ENCODE assay signal across 8 cellular contexts in genomic region chr15:79896634-79897379, GRCh38. TPM values are rescaled to one million over a fixed set of nuclear protein-coding genes. Genes with fewer than 3 reads are reported as not detected.
A peak's percentile ranks its signal among the peaks of the same experiment; 100 is the strongest.
DNase-seq lines count a peak whose midpoint lies in the region; ATAC-seq and TF ChIP-seq lines count a peak whose summit lies in the region.

MTHFS (minus strand) TSS chr15:79897014; CDS start chr15:79896988, 26 bp downstream.

- H4K20me1 ChIP-seq in neural progenitor cell (ENCODE audit: low read depth) = no peaks in the 10 kb centered on the region

- no peaks in the 10 kb centered on the region for H3K9me3 ChIP-seq in KOPT-K1 (ENCODE audit: insufficient read depth, low read length, poor library complexity, severe bottlenecking)
- H3K9me3 ChIP-seq in neural progenitor cell (ENCODE audit: low read depth) = no peaks in the 10 kb centered on the region

- H3K27me3 Mint-ChIP-seq in neural progenitor cell (ENCODE audit: insufficient read depth, low read depth) = peaks cover 4% of the 10 kb centered on the region

- H3K4me3 ChIP-seq in foreskin fibroblast (ENCODE audit: low read depth in 1 of 2, low read length in 2 of 2) (peak within 1 kb of the TSS; percentile 74 to 75), neural progenitor cell (peak within 1 kb of the TSS; percentile 73)

- peak within 1 kb of the TSS; percentile 99 for H3K27ac Mint-ChIP-seq in neural progenitor cell

- H3K4me1 ChIP-seq in neural progenitor cell = peaks cover 11% of the 10 kb centered on the region

- H3K27me3 ChIP-seq in neural progenitor cell = no peaks in the 10 kb centered on the region

- peaks cover 9% of the 10 kb centered on the region for H3K36me3 Mint-ChIP-seq in neural progenitor cell

- TF ChIP-seq CTCF in foreskin fibroblast (IDR thresholded peaks at IDR 0.05; ENCODE audit: low read depth, low read length) (peak; percentile 40), neural progenitor cell (IDR thresholded peaks at IDR 0.05) (peak; percentile 68)

- TF ChIP-seq POLR2A in Raji (IDR thresholded peaks at IDR 0.05; ENCODE audit: insufficient read depth, low read depth, low read length) = peak; percentile 96

- H2AFZ ChIP-seq in neural progenitor cell (replicated peaks) = peak within 1 kb of the TSS; percentile 96

- peak within 1 kb of the TSS; percentile 47 for H3K9ac ChIP-seq in neural progenitor cell

- peak; percentile 80 for DNase-seq in ELR (ENCODE audit: low read depth)
- peak; percentile 71 for DNase-seq in activated gamma-delta T cell treated with Interleukin-2 at 50 U/mL for 16 hours
- DNase-seq in foreskin fibroblast = peak; percentile 56 to 90
- DNase-seq in neural progenitor cell (ENCODE audit: low spot score) = peak; percentile 92
- peak; percentile 39 for DNase-seq in stromal cell of bone marrow (ENCODE audit: low read depth)

- H3K9me3 Mint-ChIP-seq in neural progenitor cell = no peaks in the 10 kb centered on the region

- peaks cover 46% of the 10 kb centered on the region for H3K79me2 ChIP-seq in neural progenitor cell (ENCODE audit: low read depth)

- H3K36me3 ChIP-seq in KOPT-K1 (ENCODE audit: insufficient read depth, low read length) = peaks cover 9% of the 10 kb centered on the region
- H3K36me3 ChIP-seq in neural progenitor cell = no peaks in the 10 kb centered on the region

- H3K4me3 Mint-ChIP-seq in neural progenitor cell = peak within 1 kb of the TSS; percentile 94

- H3K4me1 Mint-ChIP-seq in neural progenitor cell = peaks cover 11% of the 10 kb centered on the region

- ATAC-seq in GM21786 (IDR thresholded peaks at IDR 0.05; ENCODE audit: unreplicated experiment) = peak; percentile 63

- H3K27ac ChIP-seq in KOPT-K1 (ENCODE audit: low read depth, low read length, poor library complexity, severe bottlenecking) = peak within 1 kb of the TSS; percentile 94
- peak within 1 kb of the TSS; percentile 75 for H3K27ac ChIP-seq in neural progenitor cell

- H3K4me2 ChIP-seq in neural progenitor cell = peak within 1 kb of the TSS; percentile 89

- H3F3A ChIP-seq in neural progenitor cell (ENCODE audit: low read depth) = peaks cover 13% of the 10 kb centered on the region

RNA-seq across cellular contexts. Expression of gene MTHFS, which starts in this region (rescaled TPM):
- total RNA-seq in neural progenitor cell (ENCODE audit: low replicate concordance) = 26.7 and 28.9 TPM in 2 replicates

Comparison
In these comparisons a context has a peak if more than half of its experiments do, and no peak if none do; other contexts are left out.
1. Peak in every context shown above with its lines: DNase-seq, ATAC-seq, H3K4me3 ChIP-seq and H3K27ac ChIP-seq.
2. DNase-seq: peak in every context shown above with its lines; median percentile 92 in neural progenitor cell; 80 in ELR; 73 in foreskin fibroblast; 71 in activated gamma-delta T cell treated with Interleukin-2 at 50 U/mL for 16 hours; 39 in stromal cell of bone marrow.